In genomic region chr9:34086889-34087288, GRCh38 we compare ENCODE assay signal across 19 cellular contexts. TPM values are rescaled to one million over a fixed set of nuclear protein-coding genes. Genes with fewer than 3 reads are reported as not detected.
DNase-seq lines count a peak whose midpoint lies in the region; ATAC-seq and TF ChIP-seq lines count a peak whose summit lies in the region.
"Had no signal": no experiment of that assay in that cellular context is flagged by ENCODE, and none has a peak within 500 bp of the region (broad histone marks: within the 10 kb centered on the region; RNA-seq: fewer than 3 reads in every experiment).

No MANE protein-coding gene starts in this region.

- TF ChIP-seq EP300 in upper lobe of left lung (IDR thresholded peaks at IDR 0.05): no peak

- H3K4me1 ChIP-seq in upper lobe of left lung: no peaks in the 10 kb centered on the region
- H3K4me1 ChIP-seq: pancreas had no signal

- no peaks in the 10 kb centered on the region for H3K27me3 ChIP-seq in upper lobe of left lung
- H3K27me3 ChIP-seq: pancreas had no signal

- H3K4me3 Mint-ChIP-seq in activated naive CD4-positive, alpha-beta T cell treated with anti-CD3 and anti-CD28 coated beads for 36 hours: no peak overlapping the region
- H3K4me3 Mint-ChIP-seq in naive thymus-derived CD8-positive, alpha-beta T cell: no peak overlapping the region

- CTCF ChIA-PET in activated naive CD4-positive, alpha-beta T cell treated with anti-CD3 and anti-CD28 coated beads for 36 hours (lab: Charles Lee): interaction anchor here (0.6 to 1.1 kb wide), 3 partner anchors 69 to 292 kb away, joined by 3 to 4 read pairs (median 3); no protein-coding TSS in a partner anchor

- intact Hi-C loops in activated naive CD4-positive, alpha-beta T cell treated with anti-CD3 and anti-CD28 coated beads for 36 hours (cut with micrococcal nuclease): no loop called here
- intact Hi-C loops in sciatic nerve (cut with DNase I): no loop called here

- peaks cover 18% of the 10 kb centered on the region for H3K36me3 Mint-ChIP-seq in activated naive CD4-positive, alpha-beta T cell treated with anti-CD3 and anti-CD28 coated beads for 36 hours (ENCODE audit: low read depth)
- H3K36me3 Mint-ChIP-seq in activated naive CD4-positive, alpha-beta T cell treated with anti-CD3 and anti-CD28 coated beads, Interleukin-2, amount 50 U/mL, for 72 hours: peaks cover 0 to 6% of the 10 kb centered on the region in 2 donors
- peaks cover 6 to 66% (median 7%) of the 10 kb centered on the region in 3 donors for H3K36me3 Mint-ChIP-seq in naive thymus-derived CD8-positive, alpha-beta T cell

- H3K27ac ChIP-seq in coronary artery: peak overlapping the region; percentile 68 to 82
- H3K27ac ChIP-seq in upper lobe of left lung: peak overlapping the region in 3 of 4 donors; percentile 22 to 56 (median 38)
- H3K27ac ChIP-seq: epithelial cell of prostate, pancreas had no signal

- H3K27me3 Mint-ChIP-seq in activated naive CD4-positive, alpha-beta T cell treated with anti-CD3 and anti-CD28 coated beads for 36 hours (ENCODE audit: low read depth): no peaks in the 10 kb centered on the region
- H3K27me3 Mint-ChIP-seq in naive thymus-derived CD8-positive, alpha-beta T cell: no peaks in the 10 kb centered on the region

- ATAC-seq in activated naive CD4-positive, alpha-beta T cell treated with anti-CD3 and anti-CD28 coated beads, Interleukin-2, amount 50 U/mL, for 72 hours: no peak
- ATAC-seq in naive thymus-derived CD8-positive, alpha-beta T cell: no peak
- ATAC-seq in upper lobe of left lung (ENCODE audit: low FRiP score in 2 of 2) (no peak), sciatic nerve (no peak)
- ATAC-seq: activated CD4-positive, CD25-positive, alpha-beta regulatory T cell treated with anti-CD3 and anti-CD28 coated beads, Interleukin-2, amount 50 U/mL, for 24 hours; pancreas had no signal

- no peak overlapping the region for H3K4me3 ChIP-seq in coronary artery
- no peak overlapping the region for H3K4me3 ChIP-seq in upper lobe of left lung
- H3K4me3 ChIP-seq: pancreas had no signal

- no peak for TF ChIP-seq POLR2A in upper lobe of left lung (IDR thresholded peaks at IDR 0.05)

- POLR2A ChIA-PET in naive thymus-derived CD8-positive, alpha-beta T cell (lab: Charles Lee): no interaction called here

- H3K27ac Mint-ChIP-seq in activated naive CD4-positive, alpha-beta T cell treated with anti-CD3 and anti-CD28 coated beads for 36 hours: peak overlapping the region; percentile 8
- H3K27ac Mint-ChIP-seq in activated naive CD4-positive, alpha-beta T cell treated with anti-CD3 and anti-CD28 coated beads, Interleukin-2, amount 50 U/mL, for 72 hours: peak overlapping the region in 1 of 2 donors; percentile 48
- peak overlapping the region in 7 of 10 donors; percentile 4 to 77 (median 51) for H3K27ac Mint-ChIP-seq in naive thymus-derived CD8-positive, alpha-beta T cell

- peaks cover 34 to 65% (median 50%) of the 10 kb centered on the region in 4 donors for H3K36me3 ChIP-seq in upper lobe of left lung

- no peak for DNase-seq in activated naive CD4-positive, alpha-beta T cell treated with anti-CD3 and anti-CD28 coated beads for 36 hours
- DNase-seq in activated naive CD4-positive, alpha-beta T cell treated with anti-CD3 and anti-CD28 coated beads, Interleukin-2, amount 50 U/mL, for 72 hours (ENCODE audit: low spot score in 2 of 2): no peak
- DNase-seq in coronary artery (ENCODE audit: low spot score) (no peak), upper lobe of left lung (no peak), NCI-H2029 (lab: John Stamatoyannopoulos, UW) (no peak), sciatic nerve (ENCODE audit: low spot score) (no peak), COLO829 (ENCODE audit: low spot score) (no peak)
- DNase-seq in naive thymus-derived CD8-positive, alpha-beta T cell: no peak
- DNase-seq: activated CD8-positive, alpha-beta memory T cell treated with anti-CD3 and anti-CD28 coated beads, Interleukin-2, amount 50 U/mL, for 4 hours; cerebellar nuclear complex; Kasumi-1; NCI-H1417; NCI-H2227 treated with DMSO at 0.1 percent for 48 hours; NK-92 treated with Interleukin-12 subunit alpha and Interleukin-12 subunit beta, amount 100 ng/mL, for 24 hours; pancreas; SHP77; T-helper 2 cell had no signal

- H3K9me3 ChIP-seq in upper lobe of left lung: no peaks in the 10 kb centered on the region
- H3K9me3 ChIP-seq: pancreas had no signal

- H3K9me3 Mint-ChIP-seq in activated naive CD4-positive, alpha-beta T cell treated with anti-CD3 and anti-CD28 coated beads for 36 hours: no peaks in the 10 kb centered on the region
- H3K9me3 Mint-ChIP-seq in activated naive CD4-positive, alpha-beta T cell treated with anti-CD3 and anti-CD28 coated beads, Interleukin-2, amount 50 U/mL, for 72 hours: no peaks in the 10 kb centered on the region
- no peaks in the 10 kb centered on the region for H3K9me3 Mint-ChIP-seq in naive thymus-derived CD8-positive, alpha-beta T cell

- TF ChIP-seq CTCF in coronary artery (IDR thresholded peaks at IDR 0.05) (no peak), upper lobe of left lung (IDR thresholded peaks at IDR 0.05) (no peak)

- peaks cover 8% of the 10 kb centered on the region for H3K4me1 Mint-ChIP-seq in activated naive CD4-positive, alpha-beta T cell treated with anti-CD3 and anti-CD28 coated beads for 36 hours (ENCODE audit: low read depth)
- peaks cover 0 to 4% (median 0%) of the 10 kb centered on the region in 4 donors for H3K4me1 Mint-ChIP-seq in naive thymus-derived CD8-positive, alpha-beta T cell

RNA-seq across cellular contexts. Expression of gene UBAP2, which starts 38.2 kb away (rescaled TPM):
- total RNA-seq in activated naive CD4-positive, alpha-beta T cell treated with anti-CD3 and anti-CD28 coated beads for 36 hours: 10 to 100 TPM; 28.6 to 32.8 TPM
- 10 to 100 TPM; 48.2 to 50.3 TPM for total RNA-seq in activated naive CD4-positive, alpha-beta T cell treated with anti-CD3 and anti-CD28 coated beads, Interleukin-2, amount 50 U/mL, for 72 hours
- 10 to 100 TPM; 38.4 to 39.5 TPM for total RNA-seq in naive thymus-derived CD8-positive, alpha-beta T cell
- 10 to 100 TPM in 2 of 3 donors, 1 to 10 TPM in 1; 7.1 to 16.7 (median 14.9) TPM for polyA plus RNA-seq in naive thymus-derived CD8-positive, alpha-beta T cell
- 10 to 100 TPM; 22.3 to 48.2 (median 35.3) TPM for total RNA-seq in upper lobe of left lung
- total RNA-seq in sciatic nerve: 54.0 TPM

RNA-seq across cellular contexts. Expression of gene DCAF12, which starts 39.6 kb away (rescaled TPM):
- 10 to 100 TPM; 34.0 to 37.0 TPM for total RNA-seq in activated naive CD4-positive, alpha-beta T cell treated with anti-CD3 and anti-CD28 coated beads for 36 hours
- 10 to 100 TPM; 35.1 to 42.4 TPM for total RNA-seq in activated naive CD4-positive, alpha-beta T cell treated with anti-CD3 and anti-CD28 coated beads, Interleukin-2, amount 50 U/mL, for 72 hours
- total RNA-seq in naive thymus-derived CD8-positive, alpha-beta T cell: 10 to 100 TPM; 21.5 to 24.0 TPM
- polyA plus RNA-seq in naive thymus-derived CD8-positive, alpha-beta T cell: 10 to 100 TPM in 2 of 3 donors, 1 to 10 TPM in 1; 9.0 to 14.8 (median 13.9) TPM
- 10 to 100 TPM; 17.8 to 41.0 (median 34.0) TPM for total RNA-seq in upper lobe of left lung
- total RNA-seq in sciatic nerve: 54.9 TPM
